ENCODE assay signal across 9 cellular contexts in the genomic region with DNA sequence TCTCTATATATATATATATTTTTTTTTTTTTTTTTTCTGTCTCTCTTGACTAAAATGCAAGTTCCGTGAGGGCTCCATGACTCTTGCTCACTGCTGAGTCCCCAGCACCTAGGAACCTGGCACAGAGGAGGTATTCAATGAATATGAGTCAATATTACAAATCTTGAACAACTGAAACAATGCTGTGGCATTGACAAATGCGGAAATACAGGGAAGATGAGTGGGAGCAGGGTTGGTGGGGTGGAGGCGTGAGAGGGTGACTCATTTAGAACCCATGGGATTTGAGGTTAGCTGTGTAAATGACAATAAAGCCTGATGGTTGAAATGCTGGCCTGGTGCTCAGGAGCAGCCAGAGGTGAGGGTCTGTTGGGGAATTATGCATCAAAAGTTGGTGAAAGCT.
DNase-seq lines count a peak whose midpoint lies in the region; ATAC-seq, FAIRE-seq and TF ChIP-seq lines count a peak whose summit lies in the region.
"Had no signal": no experiment of that assay in that cellular context is flagged by ENCODE, and none has a peak within 500 bp of the region (broad histone marks: within the 10 kb centered on the region; RNA-seq: fewer than 3 reads in every experiment).

No MANE protein-coding gene starts in this region.

- peaks cover 25 to 56% of the 10 kb centered on the region in 2 donors for H3K4me1 Mint-ChIP-seq in immature natural killer cell

- H3K36me3 ChIP-seq in PC-9 (ENCODE audit: low read depth) (no peaks in the 10 kb centered on the region), tibial artery (no peaks in the 10 kb centered on the region)

- TF ChIP-seq CTCF in PC-9 (conservative IDR thresholded peaks at IDR 0.05) (no peak), tibial artery (IDR thresholded peaks at IDR 0.05) (no peak)

- intact Hi-C loops in PC-9 (cut with micrococcal nuclease; ENCODE audit: unreplicated experiment) (loop anchor here (1.0 to 2.0 kb wide), 4 partner anchors 36 to 121 kb away; partner anchors contain the start of gene FUT8), tibial artery (cut with DNase I; ENCODE audit: low total_unique reads) (no loop called here)

- ATAC-seq in HG03439 (IDR thresholded peaks at IDR 0.05; ENCODE audit: unreplicated experiment): no peak

- H3K4me3 ChIP-seq in PC-9: no peak overlapping the region; the same call in 1 of the 2 replicates
- H3K4me3 ChIP-seq in tibial artery: no peak overlapping the region

- H3K36me3 Mint-ChIP-seq in immature natural killer cell: no peaks in the 10 kb centered on the region

- BruUV-seq in PC-9 (replicated peaks; lab: Mats Ljungman, UMichigan): no TSS peak

- peaks cover 29% of the 10 kb centered on the region for H3K4me1 ChIP-seq in PC-9 (replicated peaks; ENCODE audit: insufficient read depth)
- H3K4me1 ChIP-seq in tibial artery: no peaks in the 10 kb centered on the region

- peak overlapping the region in 3 of 6 donors; percentile 0 to 64 (median 1) for H3K27ac Mint-ChIP-seq in immature natural killer cell

- no peaks in the 10 kb centered on the region for H4K20me1 ChIP-seq in PC-9 (ENCODE audit: insufficient read depth)

- no peaks in the 10 kb centered on the region for H3K27me3 ChIP-seq in PC-9 (ENCODE audit: insufficient read depth, low read depth)
- peaks cover 0 to 4% of the 10 kb centered on the region in 2 donors for H3K27me3 ChIP-seq in tibial artery

- H2AFZ ChIP-seq in PC-9: no peak overlapping the region

- H3K79me2 ChIP-seq in PC-9 (ENCODE audit: low read depth): no peaks in the 10 kb centered on the region

- TF ChIP-seq POLR2A in erythroblast (IDR thresholded peaks at IDR 0.05; ENCODE audit: low read length): no peak

- FAIRE-seq in GM18507 (lab: Jason Lieb, UNC): peak; percentile 81

- POLR2A ChIA-PET in PC-9 (lab: Charles Lee; ENCODE audit: unreplicated experiment): interaction anchor here (0.6 to 0.7 kb wide), 5 partner anchors 9 to 188 kb away, joined by 3 to 32 read pairs (median 9); partner anchors contain the start of gene MAX

- H3K4me3 Mint-ChIP-seq in immature natural killer cell: no peak overlapping the region

- H3K9me3 Mint-ChIP-seq in immature natural killer cell: no peaks in the 10 kb centered on the region

- CTCF ChIA-PET in PC-9 (lab: Charles Lee): no interaction called here

- H3K9me3 ChIP-seq in PC-9 (ENCODE audit: insufficient read depth, low read depth) (peaks cover 3% of the 10 kb centered on the region; the same call in 1 of the 2 replicates), tibial artery (no peaks in the 10 kb centered on the region)

- H3K9me2 ChIP-seq in PC-9 (ENCODE audit: insufficient read depth): no peaks in the 10 kb centered on the region

- peak overlapping the region; percentile 29 for H3K4me2 ChIP-seq in PC-9

- no peak for DNase-seq in GM18507 (ENCODE audit: extremely low spot score, insufficient read length, low read depth)
- DNase-seq in PC-9: peak; percentile 84 to 98
- peak; percentile 40 for DNase-seq in brain pericyte (ENCODE audit: low read depth, low spot score)
- DNase-seq in stimulated activated CD4-positive, alpha-beta T cell treated with anti-CD3 and anti-CD28 coated beads, Interleukin-12 subunit alpha, Interleukin-12 subunit beta, amount 100 ng/mL, for 48 hours (ENCODE audit: low read depth in 2 of 3, low spot score in 1 of 3): peak; percentile 49 to 60 (median 55)
- no peak for DNase-seq in tibial artery
- no peak for DNase-seq in erythroblast (lab: John Stamatoyannopoulos, UW)
- DNase-seq in immature natural killer cell: no peak
- DNase-seq: NCI-H2227 treated with DMSO at 0.1 percent for 48 hours had no signal

- peaks cover 33% of the 10 kb centered on the region for H3F3A ChIP-seq in PC-9 (ENCODE audit: insufficient read depth, low read depth)

- no peaks in the 10 kb centered on the region for H3K27me3 Mint-ChIP-seq in immature natural killer cell (ENCODE audit: low read depth in 3 of 3)

- peak overlapping the region; percentile 94 for H3K27ac ChIP-seq in PC-9
- no peak overlapping the region for H3K27ac ChIP-seq in tibial artery

Comparison
In these comparisons a context has a peak if more than half of its experiments do, and no peak if none do; other contexts are left out.
1. DNase-seq: peak in PC-9 (2 of 2), brain pericyte (single experiment) and stimulated activated CD4-positive, alpha-beta T cell treated with anti-CD3 and anti-CD28 coated beads, Interleukin-12 subunit alpha, Interleukin-12 subunit beta, amount 100 ng/mL, for 48 hours (3 of 3); none in GM18507 (single experiment), tibial artery (0 of 2), erythroblast (0 of 2) and immature natural killer cell (0 of 3).